Comparison of ENCODE assay signal across 11 cellular contexts in genomic region chr10:77290528-77291155, GRCh38.
DNase-seq lines count a peak whose midpoint lies in the region; ATAC-seq and TF ChIP-seq lines count a peak whose summit lies in the region.
"Had no signal": no experiment of that assay in that cellular context is flagged by ENCODE, and none has a peak within 500 bp of the region (broad histone marks: within the 10 kb centered on the region; RNA-seq: fewer than 3 reads in every experiment).

No MANE protein-coding gene starts in this region.

- H3K27me3 ChIP-seq in BLaER1 (no peaks in the 10 kb centered on the region), neural progenitor cell (no peaks in the 10 kb centered on the region)
- H3K27me3 ChIP-seq: thyroid gland had no signal

- ATAC-seq in natural killer cell treated with Interleukin-12 subunit alpha and Interleukin-12 subunit beta and Interleukin-15 and Interleukin-18, amount 100 ng/mL, for 72 hours: no peak
- ATAC-seq: mucosa of descending colon had no signal

- peaks cover 20% of the 10 kb centered on the region for H3K4me1 ChIP-seq in BLaER1
- H3K4me1 ChIP-seq in neural progenitor cell: peaks cover 42% of the 10 kb centered on the region

- H3K79me2 ChIP-seq in neural progenitor cell (ENCODE audit: low read depth): no peaks in the 10 kb centered on the region

- H4K20me1 ChIP-seq in BLaER1 (no peaks in the 10 kb centered on the region), neural progenitor cell (ENCODE audit: low read depth) (no peaks in the 10 kb centered on the region)

- H3K9me3 ChIP-seq in BLaER1 (no peaks in the 10 kb centered on the region), neural progenitor cell (ENCODE audit: low read depth) (no peaks in the 10 kb centered on the region)
- H3K9me3 ChIP-seq: mucosa of descending colon, thyroid gland had no signal

- TF ChIP-seq CTCF in coronary artery (IDR thresholded peaks at IDR 0.05) (no peak), neural progenitor cell (IDR thresholded peaks at IDR 0.05) (no peak)

- no peak overlapping the region for H3K27ac Mint-ChIP-seq in neural progenitor cell
- H3K27ac Mint-ChIP-seq in natural killer cell treated with Interleukin-12 subunit alpha and Interleukin-12 subunit beta and Interleukin-15 and Interleukin-18, amount 100 ng/mL, for 72 hours: no peak overlapping the region
- H3K27ac Mint-ChIP-seq in T-helper 2 cell treated with Interferon-gamma antibody and Interleukin-4, amounts not matched to agents 5 μg/mL and 100 μg/mL, for 36 hours: no peak overlapping the region

- H3K36me3 Mint-ChIP-seq in neural progenitor cell: no peaks in the 10 kb centered on the region
- no peaks in the 10 kb centered on the region for H3K36me3 Mint-ChIP-seq in natural killer cell treated with Interleukin-12 subunit alpha and Interleukin-12 subunit beta and Interleukin-15 and Interleukin-18, amount 100 ng/mL, for 72 hours
- H3K36me3 Mint-ChIP-seq in T-helper 2 cell treated with Interferon-gamma antibody and Interleukin-4, amounts not matched to agents 5 μg/mL and 100 μg/mL, for 36 hours (ENCODE audit: low read depth): no peaks in the 10 kb centered on the region

- DNase-seq in LHCN-M2 (ENCODE audit: low read depth) (peak; percentile 95), coronary artery (ENCODE audit: low spot score) (no peak), neural progenitor cell (ENCODE audit: low spot score) (no peak), NCI-H526 (lab: John Stamatoyannopoulos, UW) (no peak), midbrain (lab: John Stamatoyannopoulos, UW) (no peak)
- no peak for DNase-seq in natural killer cell treated with Interleukin-12 subunit alpha and Interleukin-12 subunit beta and Interleukin-15 and Interleukin-18, amount 100 ng/mL, for 72 hours (ENCODE audit: low spot score)
- no peak for DNase-seq in T-helper 2 cell treated with Interferon-gamma antibody and Interleukin-4, amounts not matched to agents 5 μg/mL and 100 μg/mL, for 36 hours (ENCODE audit: low spot score)
- DNase-seq: mucosa of descending colon, thyroid gland, WERI-Rb-1 had no signal

- H3K9ac ChIP-seq in BLaER1 (no peak overlapping the region), neural progenitor cell (no peak overlapping the region)

- H3K27ac ChIP-seq in BLaER1: no peak overlapping the region
- peak overlapping the region in 1 of 2 donors; percentile 60 for H3K27ac ChIP-seq in coronary artery
- H3K27ac ChIP-seq in neural progenitor cell: no peak overlapping the region
- H3K27ac ChIP-seq: thyroid gland, WERI-Rb-1 had no signal

- H3F3A ChIP-seq in neural progenitor cell (ENCODE audit: low read depth): peaks cover 8% of the 10 kb centered on the region

- no peak overlapping the region for H3K4me3 ChIP-seq in BLaER1
- H3K4me3 ChIP-seq in coronary artery: peak overlapping the region; percentile 0
- H3K4me3 ChIP-seq in neural progenitor cell: no peak overlapping the region
- H3K4me3 ChIP-seq: mucosa of descending colon, thyroid gland had no signal

- H3K4me2 ChIP-seq in BLaER1: peak overlapping the region; percentile 45
- peak overlapping the region; percentile 3 for H3K4me2 ChIP-seq in neural progenitor cell

- no peak overlapping the region for H3K4me3 Mint-ChIP-seq in neural progenitor cell
- H3K4me3 Mint-ChIP-seq in natural killer cell treated with Interleukin-12 subunit alpha and Interleukin-12 subunit beta and Interleukin-15 and Interleukin-18, amount 100 ng/mL, for 72 hours: no peak overlapping the region
- no peak overlapping the region for H3K4me3 Mint-ChIP-seq in T-helper 2 cell treated with Interferon-gamma antibody and Interleukin-4, amounts not matched to agents 5 μg/mL and 100 μg/mL, for 36 hours

- H3K27me3 Mint-ChIP-seq in neural progenitor cell (ENCODE audit: insufficient read depth, low read depth): peaks cover 2% of the 10 kb centered on the region
- peaks cover 5 to 13% of the 10 kb centered on the region in 2 donors for H3K27me3 Mint-ChIP-seq in natural killer cell treated with Interleukin-12 subunit alpha and Interleukin-12 subunit beta and Interleukin-15 and Interleukin-18, amount 100 ng/mL, for 72 hours
- peaks cover 2% of the 10 kb centered on the region for H3K27me3 Mint-ChIP-seq in T-helper 2 cell treated with Interferon-gamma antibody and Interleukin-4, amounts not matched to agents 5 μg/mL and 100 μg/mL, for 36 hours (ENCODE audit: low read depth)

- no peak overlapping the region for H2AFZ ChIP-seq in neural progenitor cell (replicated peaks)

- H3K36me3 ChIP-seq in BLaER1 (no peaks in the 10 kb centered on the region), neural progenitor cell (no peaks in the 10 kb centered on the region)
- H3K36me3 ChIP-seq: thyroid gland, WERI-Rb-1 had no signal

- H3K9me3 Mint-ChIP-seq in neural progenitor cell: no peaks in the 10 kb centered on the region
- H3K9me3 Mint-ChIP-seq in natural killer cell treated with Interleukin-12 subunit alpha and Interleukin-12 subunit beta and Interleukin-15 and Interleukin-18, amount 100 ng/mL, for 72 hours: no peaks in the 10 kb centered on the region
- no peaks in the 10 kb centered on the region for H3K9me3 Mint-ChIP-seq in T-helper 2 cell treated with Interferon-gamma antibody and Interleukin-4, amounts not matched to agents 5 μg/mL and 100 μg/mL, for 36 hours

- peaks cover 74% of the 10 kb centered on the region for H3K4me1 Mint-ChIP-seq in neural progenitor cell
- no peaks in the 10 kb centered on the region for H3K4me1 Mint-ChIP-seq in natural killer cell treated with Interleukin-12 subunit alpha and Interleukin-12 subunit beta and Interleukin-15 and Interleukin-18, amount 100 ng/mL, for 72 hours (ENCODE audit: low read depth in 2 of 2)
- H3K4me1 Mint-ChIP-seq in T-helper 2 cell treated with Interferon-gamma antibody and Interleukin-4, amounts not matched to agents 5 μg/mL and 100 μg/mL, for 36 hours (ENCODE audit: low read depth): no peaks in the 10 kb centered on the region
